Comparison of ENCODE assay signal across 22 cellular contexts in the genomic region with DNA sequence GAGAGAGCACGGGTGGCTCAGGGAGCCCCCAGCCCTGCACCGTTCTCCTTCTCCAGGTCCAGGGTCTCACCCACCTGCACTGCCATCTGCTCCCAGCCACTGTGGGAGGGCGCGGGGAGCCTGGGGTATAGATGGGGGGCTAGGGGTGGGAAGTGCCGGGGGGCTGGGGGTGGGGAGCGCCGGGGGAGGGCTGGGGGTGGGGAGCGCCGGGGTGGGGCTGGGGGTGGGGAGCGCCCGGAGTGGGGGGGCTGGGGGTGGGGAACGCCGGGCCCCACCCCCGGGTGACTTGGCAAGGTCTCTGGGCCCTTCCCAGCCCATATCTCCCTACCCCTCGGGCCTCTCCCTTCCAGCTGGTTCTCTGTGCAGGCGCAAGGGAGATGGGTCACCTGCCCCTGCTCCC. TPM values are rescaled to one million over a fixed set of nuclear protein-coding genes. Genes with fewer than 3 reads are reported as not detected.
DNase-seq lines count a peak whose midpoint lies in the region; ATAC-seq and TF ChIP-seq lines count a peak whose summit lies in the region.
"Had no signal": no experiment of that assay in that cellular context is flagged by ENCODE, and none has a peak within 500 bp of the region (broad histone marks: within the 10 kb centered on the region; RNA-seq: fewer than 3 reads in every experiment).

A gene with protein sequence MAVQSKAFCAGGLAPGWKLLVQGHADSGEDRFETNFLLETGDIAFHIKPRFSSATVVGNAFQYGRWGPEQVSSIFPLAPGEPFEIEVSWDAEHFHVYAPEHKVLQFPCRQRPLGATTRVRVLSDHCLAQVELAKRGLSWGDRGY (minus strand): TSS at position 101 of the 400 bp plus-strand sequence. CDS start 15 bp downstream, at position 86.

- H2AK9ac ChIP-seq in IMR-90 (replicated peaks; ENCODE audit: low read depth, low read length, poor library complexity) = peak within 1 kb of the TSS; percentile 76

- no peak within 1 kb of the TSS for H2BK120ac ChIP-seq in IMR-90 (ENCODE audit: low read depth, low read length)

- H3K9me3 ChIP-seq in BLaER1 = no peaks in the 10 kb centered on the region
- no peaks in the 10 kb centered on the region for H3K9me3 ChIP-seq in IMR-90 (ENCODE audit: control insufficient read depth, insufficient read depth, low read length)
- no peaks in the 10 kb centered on the region for H3K9me3 ChIP-seq in neural progenitor cell (ENCODE audit: low read depth)
- H3K9me3 ChIP-seq: HAP-1 had no signal

- no peaks in the 10 kb centered on the region for H3K9me1 ChIP-seq in IMR-90 (ENCODE audit: insufficient read depth, low read length)

- H3K27me3 Mint-ChIP-seq in dendritic cell treated with granulocyte-macrophage colony-stimulating factor and Interleukin-4, amounts not matched to agents 40 ng/mL and 50 ng/mL, for 4 days = peaks cover 55% of the 10 kb centered on the region
- peaks cover 14% of the 10 kb centered on the region for H3K27me3 Mint-ChIP-seq in neural progenitor cell (ENCODE audit: insufficient read depth, low read depth)
- H3K27me3 Mint-ChIP-seq: CD4-positive, alpha-beta memory T cell had no signal

- no peak within 1 kb of the TSS for H3K23ac ChIP-seq in IMR-90 (ENCODE audit: low read depth, low read length)

- no peak within 1 kb of the TSS for H3K14ac ChIP-seq in IMR-90 (replicated peaks; ENCODE audit: low read depth, low read length)

- H3K4me3 Mint-ChIP-seq in dendritic cell treated with granulocyte-macrophage colony-stimulating factor and Interleukin-4, amounts not matched to agents 40 ng/mL and 50 ng/mL, for 4 days = no peak within 1 kb of the TSS
- H3K4me3 Mint-ChIP-seq in neural progenitor cell = no peak within 1 kb of the TSS

- H2AFZ ChIP-seq in IMR-90 (replicated peaks; ENCODE audit: low read length, poor library complexity) (no peak within 1 kb of the TSS), neural progenitor cell (replicated peaks) (no peak within 1 kb of the TSS)

- H3K79me1 ChIP-seq in IMR-90 (ENCODE audit: low read depth in 1 of 2, low read length in 2 of 2) = no peaks in the 10 kb centered on the region

- no TSS peak for BruUV-seq in IMR-90 (replicated peaks; lab: Mats Ljungman, UMichigan)

- H3K36me3 ChIP-seq in BLaER1 (no peaks in the 10 kb centered on the region), IMR-90 (ENCODE audit: control insufficient read depth, insufficient read depth, low read length) (no peaks in the 10 kb centered on the region), neural progenitor cell (no peaks in the 10 kb centered on the region)
- H3K36me3 ChIP-seq: HAP-1 had no signal

- ATAC-seq in IMR-90 (ENCODE audit: low read depth) = no peak
- ATAC-seq: Panc1, SK-N-SH treated with all-trans-retinoic acid at 6 μM for 48 hours had no signal

- H3K27ac ChIP-seq in BLaER1 (peak within 1 kb of the TSS; percentile 49; the same call in 1 of the 2 replicates), IMR-90 (ENCODE audit: insufficient read depth, low read length) (no peak within 1 kb of the TSS), neural progenitor cell (no peak within 1 kb of the TSS)

- H4K20me1 ChIP-seq in BLaER1 (no peaks in the 10 kb centered on the region), IMR-90 (ENCODE audit: insufficient read depth, low read length) (no peaks in the 10 kb centered on the region), neural progenitor cell (ENCODE audit: low read depth) (no peaks in the 10 kb centered on the region)

- H3K18ac ChIP-seq in IMR-90 (ENCODE audit: low read depth, low read length) = no peak within 1 kb of the TSS

- WGBS in IMR-90 (ENCODE audit: extremely low coverage in 2 of 2, insufficient read length in 1 of 2), 2 experiments = no CpG with 5 or more reads among the region's 16 CpGs
- WGBS in lower leg skin, 2 donors = 38 to 52% methylated on average over 6 to 16 of the region's 16 CpGs

- H3K4me3 ChIP-seq in BLaER1 (peak within 1 kb of the TSS; percentile 17; the same call in 1 of the 2 replicates), IMR-90 (ENCODE audit: insufficient read depth, low read depth, low read length) (no peak within 1 kb of the TSS), neural progenitor cell (no peak within 1 kb of the TSS), lower leg skin (ENCODE audit: low read depth, poor library complexity, severe bottlenecking) (no peak within 1 kb of the TSS)
- H3K4me3 ChIP-seq: HAP-1 had no signal

- TF ChIP-seq CTCF in IMR-90 (conservative IDR thresholded peaks at IDR 0.05; ENCODE audit: low read depth, low read length) = no peak
- TF ChIP-seq CTCF in neural progenitor cell (IDR thresholded peaks at IDR 0.05) = no peak
- no peak for TF ChIP-seq CTCF in lower leg skin (IDR thresholded peaks at IDR 0.05)

- H3K4me1 Mint-ChIP-seq in dendritic cell treated with granulocyte-macrophage colony-stimulating factor and Interleukin-4, amounts not matched to agents 40 ng/mL and 50 ng/mL, for 4 days (ENCODE audit: low read depth) = peaks cover 23% of the 10 kb centered on the region
- peaks cover 40% of the 10 kb centered on the region for H3K4me1 Mint-ChIP-seq in neural progenitor cell

- no peak within 1 kb of the TSS for H2AK5ac ChIP-seq in IMR-90 (ENCODE audit: low read depth, low read length)

- H3K27ac Mint-ChIP-seq in dendritic cell treated with granulocyte-macrophage colony-stimulating factor and Interleukin-4, amounts not matched to agents 40 ng/mL and 50 ng/mL, for 4 days = peak within 1 kb of the TSS; percentile 4
- H3K27ac Mint-ChIP-seq in neural progenitor cell = no peak within 1 kb of the TSS

- no peaks in the 10 kb centered on the region for H3K79me2 ChIP-seq in neural progenitor cell (ENCODE audit: low read depth)

- H2BK20ac ChIP-seq in IMR-90 (ENCODE audit: low read depth, low read length) = no peak within 1 kb of the TSS

- H3K4ac ChIP-seq in IMR-90 (ENCODE audit: low read depth, low read length) = no peak within 1 kb of the TSS

- H4K8ac ChIP-seq in IMR-90 (ENCODE audit: low read depth in 2 of 2, low read length in 2 of 2) = no peak within 1 kb of the TSS

- peaks cover 77% of the 10 kb centered on the region for H3K4me1 ChIP-seq in BLaER1
- H3K4me1 ChIP-seq in IMR-90 (ENCODE audit: control insufficient read depth, insufficient read depth, low read length) = peaks cover 3% of the 10 kb centered on the region; the same call in 1 of the 2 replicates
- peaks cover 30% of the 10 kb centered on the region for H3K4me1 ChIP-seq in neural progenitor cell
- H3K4me1 ChIP-seq: HAP-1 had no signal

- no peak within 1 kb of the TSS for H4K5ac ChIP-seq in IMR-90 (ENCODE audit: low read depth, low read length)

- TF ChIP-seq POLR2A in IMR-90 (IDR thresholded peaks at IDR 0.05; ENCODE audit: low read depth, low read length) = no peak
- no peak for TF ChIP-seq POLR2A in lower leg skin (IDR thresholded peaks at IDR 0.05)

- in situ Hi-C loops in IMR-90 (cut with MboI; ENCODE audit: low sequenced_read_pairs) = no loop called here

- H3K4me2 ChIP-seq in BLaER1 = peak within 1 kb of the TSS; percentile 93
- H3K4me2 ChIP-seq in IMR-90 (ENCODE audit: low read depth, low read length) = no peak within 1 kb of the TSS
- H3K4me2 ChIP-seq in neural progenitor cell = peak within 1 kb of the TSS; percentile 56

- POLR2A ChIA-PET in IMR-90 (lab: Charles Lee; ENCODE audit: unreplicated experiment) = no interaction called here

- DNase-seq in IMR-90 (no peak), neural progenitor cell (ENCODE audit: low spot score) (no peak), occipital lobe (lab: John Stamatoyannopoulos, UW) (no peak), lower leg skin (ENCODE audit: low spot score in 2 of 2) (no peak)
- no peak for DNase-seq in activated CD8-positive, alpha-beta memory T cell treated with anti-CD3 and anti-CD28 coated beads for 24 hours
- DNase-seq: CD4-positive, alpha-beta memory T cell; DND-41; NCI-H1417; NCI-H187; NCI-H2107; NCI-H2227 treated with DMSO at 0.1 percent for 48 hours; NCI-H774; NK-92 treated with Interleukin-12 subunit alpha and Interleukin-12 subunit beta, amount 100 ng/mL, for 24 hours had no signal

- H2BK15ac ChIP-seq in IMR-90 (ENCODE audit: low read depth, low read length) = no peak within 1 kb of the TSS

- no peaks in the 10 kb centered on the region for H3K9me3 Mint-ChIP-seq in dendritic cell treated with granulocyte-macrophage colony-stimulating factor and Interleukin-4, amounts not matched to agents 40 ng/mL and 50 ng/mL, for 4 days
- H3K9me3 Mint-ChIP-seq in neural progenitor cell = no peaks in the 10 kb centered on the region
- H3K9me3 Mint-ChIP-seq: CD4-positive, alpha-beta memory T cell had no signal

- H3K36me3 Mint-ChIP-seq in dendritic cell treated with granulocyte-macrophage colony-stimulating factor and Interleukin-4, amounts not matched to agents 40 ng/mL and 50 ng/mL, for 4 days (ENCODE audit: low read depth) = no peaks in the 10 kb centered on the region
- no peaks in the 10 kb centered on the region for H3K36me3 Mint-ChIP-seq in neural progenitor cell
- H3K36me3 Mint-ChIP-seq: CD4-positive, alpha-beta memory T cell had no signal

- H4K91ac ChIP-seq in IMR-90 (ENCODE audit: insufficient read depth, low read depth, low read length) = no peak within 1 kb of the TSS

- no peak within 1 kb of the TSS for H2BK5ac ChIP-seq in IMR-90 (ENCODE audit: low read depth, low read length, poor library complexity, severe bottlenecking)

- dilution Hi-C loops in IMR-90 (cut with HindIII; ENCODE audit: low sequenced_read_pairs, unreplicated experiment) = no loop called here

- H3F3A ChIP-seq in neural progenitor cell (ENCODE audit: low read depth) = no peaks in the 10 kb centered on the region

- no peak within 1 kb of the TSS for H3K56ac ChIP-seq in IMR-90 (ENCODE audit: extremely low read depth, insufficient read depth, low read length)

- no peak for TF ChIP-seq RAD21 in IMR-90 (IDR thresholded peaks at IDR 0.05; ENCODE audit: low read length)

- no peaks in the 10 kb centered on the region for H3K27me3 ChIP-seq in BLaER1
- H3K27me3 ChIP-seq in IMR-90 (ENCODE audit: control insufficient read depth, insufficient read depth, low read length) = peaks cover 13% of the 10 kb centered on the region; the same call in 1 of the 2 replicates
- H3K27me3 ChIP-seq in neural progenitor cell = no peaks in the 10 kb centered on the region

- CTCF ChIA-PET in IMR-90 (lab: Yijun Ruan, JAX) = no interaction called here

- intact Hi-C loops in IMR-90 (cut with micrococcal nuclease) = loop anchor here (2.0 to 10.0 kb wide), 3 partner anchors 83 to 679 kb away; a partner anchor contains a TSS
- intact Hi-C loops in dendritic cell treated with granulocyte-macrophage colony-stimulating factor and Interleukin-4, amounts not matched to agents 40 ng/mL and 50 ng/mL, for 4 days (cut with micrococcal nuclease) = loop anchor here (5.0 kb wide), 2 partner anchors 41 to 81 kb away; a partner anchor contains a TSS
- intact Hi-C loops in lower leg skin (cut with DNase I; ENCODE audit: low total_unique reads) = loop anchor here (10.0 kb wide), 1 partner anchor 901 kb away; a partner anchor contains a TSS

- H3K9ac ChIP-seq in BLaER1 (peak within 1 kb of the TSS; percentile 54), IMR-90 (ENCODE audit: low read depth, low read length) (no peak within 1 kb of the TSS), neural progenitor cell (no peak within 1 kb of the TSS)

RNA-seq across cellular contexts. Expression of the gene that starts here (rescaled TPM):
- total RNA-seq in IMR-90 (2012; rRNA removed) = not detected in 2 replicates
- polyA plus RNA-seq in IMR-90 (2012; rRNA removed) = not detected in 2 replicates
- not detected in 2 replicates for polyA plus RNA-seq in IMR-90 (2012; cell fraction: cytosol; rRNA removed)
- not detected in 2 replicates for polyA plus RNA-seq in IMR-90 (2012; cell fraction: nucleus; rRNA removed; ENCODE audit: low replicate concordance)
- not detected in 2 replicates for total RNA-seq in neural progenitor cell (ENCODE audit: low replicate concordance)
- total RNA-seq in occipital lobe = not detected
- not detected for total RNA-seq in lower leg skin
- total RNA-seq: A673; CD4-positive, alpha-beta memory T cell; HT1080; M059J had no signal
- polyA plus RNA-seq: BJ; CD4-positive, alpha-beta memory T cell had no signal
